10 cellular contexts compared by ENCODE assay signal in genomic region chr14:104972301-104973211, GRCh38. TPM values are rescaled to one million over a fixed set of nuclear protein-coding genes. Genes with fewer than 3 reads are reported as not detected.
DNase-seq lines count a peak whose midpoint lies in the region; ATAC-seq and TF ChIP-seq lines count a peak whose summit lies in the region.
"Had no signal": no experiment of that assay in that cellular context is flagged by ENCODE, and none has a peak within 500 bp of the region (broad histone marks: within the 10 kb centered on the region; RNA-seq: fewer than 3 reads in every experiment).

No MANE protein-coding gene starts in this region.

- TF ChIP-seq CTCF in right atrium auricular region (IDR thresholded peaks at IDR 0.05) (no peak), spleen (IDR thresholded peaks at IDR 0.05 in 8 of 11, conservative IDR thresholded peaks at IDR 0.05 in 3 of 11) (no peak)

- ATAC-seq in HG03095 (IDR thresholded peaks at IDR 0.05; ENCODE audit: unreplicated experiment): no peak
- ATAC-seq in activated CD8-positive, alpha-beta T cell treated with anti-CD3 and anti-CD28 coated beads, Interleukin-2, amount 10 ng/mL, durations not matched to agents 7 days and 5 days: no peak

- H3K36me3 Mint-ChIP-seq in activated CD8-positive, alpha-beta T cell treated with anti-CD3 and anti-CD28 coated beads, Interleukin-2, amount 10 ng/mL, durations not matched to agents 7 days and 5 days (ENCODE audit: low read depth): no peaks in the 10 kb centered on the region

- peak; percentile 84 for DNase-seq in HK-2 (ENCODE audit: unreplicated experiment)
- peak; percentile 97 for DNase-seq in SW480 (ENCODE audit: low spot score)
- DNase-seq in right atrium auricular region (ENCODE audit: low spot score): no peak
- peak; percentile 71 for DNase-seq in spleen
- DNase-seq in iPS-NIHi11 (ENCODE audit: low spot score): no peak
- DNase-seq in activated CD8-positive, alpha-beta T cell treated with anti-CD3 and anti-CD28 coated beads, Interleukin-2, amount 10 ng/mL, durations not matched to agents 7 days and 5 days: no peak
- DNase-seq in iPS-NIHi7 (ENCODE audit: extremely low spot score): no peak
- DNase-seq: activated effector memory CD4-positive, alpha-beta T cell treated with Interleukin-2 at 50 U/mL for 16 hours; NCI-H1417 treated with DMSO at 0.1 percent for 48 hours had no signal

- POLR2A ChIA-PET in activated CD8-positive, alpha-beta T cell treated with anti-CD3 and anti-CD28 coated beads, Interleukin-2, amount 10 ng/mL, durations not matched to agents 7 days and 5 days (lab: Charles Lee): interaction anchor here (0.6 kb wide), 1 partner anchor 85 kb away, joined by 3 read pairs; no protein-coding TSS in a partner anchor

- peaks cover 7% of the 10 kb centered on the region for H3K4me1 Mint-ChIP-seq in activated CD8-positive, alpha-beta T cell treated with anti-CD3 and anti-CD28 coated beads, Interleukin-2, amount 10 ng/mL, durations not matched to agents 7 days and 5 days (ENCODE audit: low read depth)

- no peak for TF ChIP-seq POLR2A in spleen (IDR thresholded peaks at IDR 0.05)

- no peaks in the 10 kb centered on the region for H3K36me3 ChIP-seq in right atrium auricular region
- H3K36me3 ChIP-seq in spleen: no peaks in the 10 kb centered on the region

- peak overlapping the region; percentile 72 to 80 for H3K27ac ChIP-seq in right atrium auricular region
- H3K27ac ChIP-seq in spleen: peak overlapping the region in 2 of 8 donors; percentile 6 to 8

- no peak overlapping the region for H3K27ac Mint-ChIP-seq in activated CD8-positive, alpha-beta T cell treated with anti-CD3 and anti-CD28 coated beads, Interleukin-2, amount 10 ng/mL, durations not matched to agents 7 days and 5 days

- H3K4me1 ChIP-seq in right atrium auricular region (peaks cover 0 to 97% of the 10 kb centered on the region in 2 donors), spleen (peaks cover 12 to 58% (median 37%) of the 10 kb centered on the region in 6 donors)

- no peaks in the 10 kb centered on the region for H3K9me3 Mint-ChIP-seq in activated CD8-positive, alpha-beta T cell treated with anti-CD3 and anti-CD28 coated beads, Interleukin-2, amount 10 ng/mL, durations not matched to agents 7 days and 5 days (ENCODE audit: insufficient read depth)

- H3K9me3 ChIP-seq in right atrium auricular region (no peaks in the 10 kb centered on the region), spleen (no peaks in the 10 kb centered on the region)

- CTCF ChIA-PET in activated CD8-positive, alpha-beta T cell treated with anti-CD3 and anti-CD28 coated beads, Interleukin-2, amount 10 ng/mL, durations not matched to agents 7 days and 5 days (lab: Charles Lee): interaction anchor here (1.0 to 6.1 kb wide), 2 partner anchors 72 to 230 kb away, joined by 3 to 63 read pairs; no protein-coding TSS in a partner anchor

- peaks cover 0 to 4% of the 10 kb centered on the region in 2 donors for H3K27me3 ChIP-seq in right atrium auricular region
- H3K27me3 ChIP-seq in spleen (replicated peaks in 1 of 7): peaks cover 0 to 88% (median 39%) of the 10 kb centered on the region in 7 donors

- H3K27me3 Mint-ChIP-seq in activated CD8-positive, alpha-beta T cell treated with anti-CD3 and anti-CD28 coated beads, Interleukin-2, amount 10 ng/mL, durations not matched to agents 7 days and 5 days (ENCODE audit: low read depth): peaks cover 17% of the 10 kb centered on the region

- H3K4me3 Mint-ChIP-seq in activated CD8-positive, alpha-beta T cell treated with anti-CD3 and anti-CD28 coated beads, Interleukin-2, amount 10 ng/mL, durations not matched to agents 7 days and 5 days: no peak overlapping the region

- H3K4me3 ChIP-seq in right atrium auricular region (no peak overlapping the region), spleen (no peak overlapping the region)

- intact Hi-C loops in spleen (cut with DNase I; ENCODE audit: low total_unique reads): no loop called here

- 77 to 89% (median 82%) methylated on average over 15 to 30 of the region's 30 CpGs for WGBS in spleen, 5 donors

RNA-seq across cellular contexts. Expression of gene AHNAK2, which starts 5.6 kb away (rescaled TPM):
- total RNA-seq in right atrium auricular region (10 to 100 TPM in 1 of 2 donors, 1 to 10 TPM in 1; 5.7 to 11.8 TPM), spleen (1 to 10 TPM in 1 of 7 donors, under 1 TPM in 6; 0.26 to 1.3 (median 0.66) TPM)
- polyA plus RNA-seq in spleen: under 1 TPM; 0.30 to 0.86 (median 0.76) TPM
- total RNA-seq in activated CD8-positive, alpha-beta T cell treated with anti-CD3 and anti-CD28 coated beads, Interleukin-2, amount 10 ng/mL, durations not matched to agents 7 days and 5 days: not detected

RNA-seq across cellular contexts. Expression of gene CLBA1, which starts 13.0 kb away (rescaled TPM):
- total RNA-seq in right atrium auricular region (1 to 10 TPM; 2.0 to 2.2 TPM), spleen (1 to 10 TPM; 1.7 to 4.0 (median 3.4) TPM)
- 1 to 10 TPM; 3.7 to 4.3 (median 3.9) TPM for polyA plus RNA-seq in spleen
- under 1 TPM; 0.55 to 0.95 TPM for total RNA-seq in activated CD8-positive, alpha-beta T cell treated with anti-CD3 and anti-CD28 coated beads, Interleukin-2, amount 10 ng/mL, durations not matched to agents 7 days and 5 days

RNA-seq across cellular contexts. Expression of gene PLD4, which starts 47.9 kb away (rescaled TPM):
- under 1 TPM in 1 of 2 donors, not detected in 1; 0.08 TPM for total RNA-seq in right atrium auricular region
- 10 to 100 TPM in 6 of 7 donors, 1 to 10 TPM in 1; 5.4 to 30.2 (median 13.9) TPM for total RNA-seq in spleen
- polyA plus RNA-seq in spleen: 10 to 100 TPM; 25.8 to 31.3 (median 29.8) TPM
- not detected for total RNA-seq in activated CD8-positive, alpha-beta T cell treated with anti-CD3 and anti-CD28 coated beads, Interleukin-2, amount 10 ng/mL, durations not matched to agents 7 days and 5 days

RNA-seq across cellular contexts. Expression of gene CDCA4, which starts 48.3 kb away (rescaled TPM):
- total RNA-seq in right atrium auricular region (1 to 10 TPM; 3.3 to 5.1 TPM), spleen (10 to 100 TPM in 2 of 7 donors, 1 to 10 TPM in 5; 6.5 to 15.1 (median 8.7) TPM)
- polyA plus RNA-seq in spleen: 10 to 100 TPM in 1 of 3 donors, 1 to 10 TPM in 2; 5.8 to 10.5 (median 8.5) TPM
- 10 to 100 TPM; 59.9 to 62.3 TPM for total RNA-seq in activated CD8-positive, alpha-beta T cell treated with anti-CD3 and anti-CD28 coated beads, Interleukin-2, amount 10 ng/mL, durations not matched to agents 7 days and 5 days

Comparison
In these comparisons a context has a peak if more than half of its experiments do, and no peak if none do; other contexts are left out.
1. DNase-seq: peak in HK-2 (single experiment), SW480 (single experiment) and spleen (single experiment); none in right atrium auricular region (single experiment), iPS-NIHi11 (single experiment), activated CD8-positive, alpha-beta T cell treated with anti-CD3 and anti-CD28 coated beads, Interleukin-2, amount 10 ng/mL, durations not matched to agents 7 days and 5 days (single experiment) and iPS-NIHi7 (single experiment).
2. RNA of gene PLD4, which starts 47.9 kb away (total RNA-seq): 5.4 to 30.2 TPM in spleen; 0.08 TPM in right atrium auricular region and not detected in activated CD8-positive, alpha-beta T cell treated with anti-CD3 and anti-CD28 coated beads, Interleukin-2, amount 10 ng/mL, durations not matched to agents 7 days and 5 days; every median in the first group is over 4 times any median in the second.